9 cellular contexts compared by ENCODE assay signal in genomic region chr22:39215430-39216142, GRCh38. TPM values are rescaled to one million over a fixed set of nuclear protein-coding genes. Genes with fewer than 3 reads are reported as not detected.
DNase-seq lines count a peak whose midpoint lies in the region; ATAC-seq, FAIRE-seq and TF ChIP-seq lines count a peak whose summit lies in the region.
"Had no signal": no experiment of that assay in that cellular context is flagged by ENCODE, and none has a peak within 500 bp of the region (broad histone marks: within the 10 kb centered on the region; RNA-seq: fewer than 3 reads in every experiment).

No MANE protein-coding gene starts in this region.

- H3K4me1 Mint-ChIP-seq in GM23338 = peaks cover 36% of the 10 kb centered on the region
- peaks cover 5% of the 10 kb centered on the region for H3K4me1 Mint-ChIP-seq in activated T-cell treated with anti-CD3 and anti-CD28 coated beads, Interleukin-2, amount 50 U/mL, for 24 hours (ENCODE audit: low read depth)

- no peaks in the 10 kb centered on the region for H3K79me2 ChIP-seq in GM23338 (replicated peaks; ENCODE audit: insufficient read depth)

- no peaks in the 10 kb centered on the region for H3K27me3 ChIP-seq in GM23338 (ENCODE audit: insufficient read depth)

- peak; percentile 48 for ATAC-seq in GM23338

- peak overlapping the region; percentile 57; the same call in 1 of the 2 replicates for H3K4me2 ChIP-seq in GM23338

- peak; percentile 25 for TF ChIP-seq CTCF in AG10803 (conservative IDR thresholded peaks at IDR 0.05; ENCODE audit: low read length)
- TF ChIP-seq CTCF in GM23338 (conservative IDR thresholded peaks at IDR 0.05; ENCODE audit: low read depth in 2 of 2) = peak; percentile 62 to 74

- H3K27ac Mint-ChIP-seq in GM23338 = peak overlapping the region; percentile 81
- no peak overlapping the region for H3K27ac Mint-ChIP-seq in activated T-cell treated with anti-CD3 and anti-CD28 coated beads, Interleukin-2, amount 50 U/mL, for 24 hours

- H4K20me1 ChIP-seq in GM23338 (replicated peaks; ENCODE audit: insufficient read depth) = no peaks in the 10 kb centered on the region

- peaks cover 5% of the 10 kb centered on the region; the same call in 1 of the 2 replicates for H3K9me2 ChIP-seq in GM23338 (ENCODE audit: insufficient read depth)

- DNase-seq in AG10803 (ENCODE audit: low read depth) (no peak), GM23338 (ENCODE audit: low spot score) (peak; percentile 76), iPS-NIHi11 (ENCODE audit: low spot score) (peak; percentile 72), T-helper 9 cell (no peak), frontal cortex (ENCODE audit: low spot score in 2 of 2) (no peak), HCEC 1CT (no peak), COLO668 (lab: John Stamatoyannopoulos, UW; ENCODE audit: unreplicated experiment) (no peak)
- peak; percentile 42 for DNase-seq in activated T-cell treated with anti-CD3 and anti-CD28 coated beads, Interleukin-2, amount 50 U/mL, for 24 hours
- DNase-seq: foreskin melanocyte had no signal

- no peak overlapping the region for H2AFZ ChIP-seq in GM23338

- no peak for FAIRE-seq in frontal cortex (lab: Jason Lieb, UNC)

- peaks cover 26% of the 10 kb centered on the region for H3K9me3 Mint-ChIP-seq in GM23338
- no peaks in the 10 kb centered on the region for H3K9me3 Mint-ChIP-seq in activated T-cell treated with anti-CD3 and anti-CD28 coated beads, Interleukin-2, amount 50 U/mL, for 24 hours

- H3K36me3 Mint-ChIP-seq in GM23338 (ENCODE audit: low read depth) = peaks cover 15% of the 10 kb centered on the region; the same call in 2 of the 3 replicates
- no peaks in the 10 kb centered on the region for H3K36me3 Mint-ChIP-seq in activated T-cell treated with anti-CD3 and anti-CD28 coated beads, Interleukin-2, amount 50 U/mL, for 24 hours (ENCODE audit: low read depth)

- H3K4me3 ChIP-seq in AG10803 (ENCODE audit: low read length) (no peak overlapping the region), GM23338 (no peak overlapping the region)

- H3K27me3 Mint-ChIP-seq in GM23338 (ENCODE audit: insufficient read depth, low read depth, poor library complexity) = peaks cover 12% of the 10 kb centered on the region
- H3K27me3 Mint-ChIP-seq in activated T-cell treated with anti-CD3 and anti-CD28 coated beads, Interleukin-2, amount 50 U/mL, for 24 hours = peaks cover 36% of the 10 kb centered on the region

- H3K27ac ChIP-seq in GM23338 (ENCODE audit: low read depth) = peak overlapping the region; percentile 94

- peaks cover 26% of the 10 kb centered on the region for H3K4me1 ChIP-seq in GM23338 (ENCODE audit: insufficient read depth)

- no peaks in the 10 kb centered on the region for H3K36me3 ChIP-seq in GM23338 (ENCODE audit: insufficient read depth)

- H3F3A ChIP-seq in GM23338 (replicated peaks; ENCODE audit: low read depth) = peaks cover 13% of the 10 kb centered on the region

- no peak overlapping the region for H3K4me3 Mint-ChIP-seq in GM23338
- no peak overlapping the region for H3K4me3 Mint-ChIP-seq in activated T-cell treated with anti-CD3 and anti-CD28 coated beads, Interleukin-2, amount 50 U/mL, for 24 hours

TF ChIP-seq in GM23338, 12 proteins besides CTCF, POLR2A, EP300 and RAD21:
- TF ChIP-seq JUNB (IDR thresholded peaks at IDR 0.05; ENCODE audit: unreplicated experiment) (no peak), CREB1 (CRISPR knock-in tag; IDR thresholded peaks at IDR 0.05; ENCODE audit: low read depth) (no peak), STAT1 (IDR thresholded peaks at IDR 0.05; ENCODE audit: unreplicated experiment) (no peak), ETS1 (IDR thresholded peaks at IDR 0.05) (no peak), ZNF114 (CRISPR knock-in tag; IDR thresholded peaks at IDR 0.05) (no peak), NANOG (IDR thresholded peaks at IDR 0.05; ENCODE audit: borderline replicate concordance) (no peak), ZNF331 (CRISPR knock-in tag; IDR thresholded peaks at IDR 0.05; ENCODE audit: low read depth) (no peak), POLR2AphosphoS5 (IDR thresholded peaks at IDR 0.05; ENCODE audit: low read depth) (no peak)
- TF ChIP-seq, protein P1, sequence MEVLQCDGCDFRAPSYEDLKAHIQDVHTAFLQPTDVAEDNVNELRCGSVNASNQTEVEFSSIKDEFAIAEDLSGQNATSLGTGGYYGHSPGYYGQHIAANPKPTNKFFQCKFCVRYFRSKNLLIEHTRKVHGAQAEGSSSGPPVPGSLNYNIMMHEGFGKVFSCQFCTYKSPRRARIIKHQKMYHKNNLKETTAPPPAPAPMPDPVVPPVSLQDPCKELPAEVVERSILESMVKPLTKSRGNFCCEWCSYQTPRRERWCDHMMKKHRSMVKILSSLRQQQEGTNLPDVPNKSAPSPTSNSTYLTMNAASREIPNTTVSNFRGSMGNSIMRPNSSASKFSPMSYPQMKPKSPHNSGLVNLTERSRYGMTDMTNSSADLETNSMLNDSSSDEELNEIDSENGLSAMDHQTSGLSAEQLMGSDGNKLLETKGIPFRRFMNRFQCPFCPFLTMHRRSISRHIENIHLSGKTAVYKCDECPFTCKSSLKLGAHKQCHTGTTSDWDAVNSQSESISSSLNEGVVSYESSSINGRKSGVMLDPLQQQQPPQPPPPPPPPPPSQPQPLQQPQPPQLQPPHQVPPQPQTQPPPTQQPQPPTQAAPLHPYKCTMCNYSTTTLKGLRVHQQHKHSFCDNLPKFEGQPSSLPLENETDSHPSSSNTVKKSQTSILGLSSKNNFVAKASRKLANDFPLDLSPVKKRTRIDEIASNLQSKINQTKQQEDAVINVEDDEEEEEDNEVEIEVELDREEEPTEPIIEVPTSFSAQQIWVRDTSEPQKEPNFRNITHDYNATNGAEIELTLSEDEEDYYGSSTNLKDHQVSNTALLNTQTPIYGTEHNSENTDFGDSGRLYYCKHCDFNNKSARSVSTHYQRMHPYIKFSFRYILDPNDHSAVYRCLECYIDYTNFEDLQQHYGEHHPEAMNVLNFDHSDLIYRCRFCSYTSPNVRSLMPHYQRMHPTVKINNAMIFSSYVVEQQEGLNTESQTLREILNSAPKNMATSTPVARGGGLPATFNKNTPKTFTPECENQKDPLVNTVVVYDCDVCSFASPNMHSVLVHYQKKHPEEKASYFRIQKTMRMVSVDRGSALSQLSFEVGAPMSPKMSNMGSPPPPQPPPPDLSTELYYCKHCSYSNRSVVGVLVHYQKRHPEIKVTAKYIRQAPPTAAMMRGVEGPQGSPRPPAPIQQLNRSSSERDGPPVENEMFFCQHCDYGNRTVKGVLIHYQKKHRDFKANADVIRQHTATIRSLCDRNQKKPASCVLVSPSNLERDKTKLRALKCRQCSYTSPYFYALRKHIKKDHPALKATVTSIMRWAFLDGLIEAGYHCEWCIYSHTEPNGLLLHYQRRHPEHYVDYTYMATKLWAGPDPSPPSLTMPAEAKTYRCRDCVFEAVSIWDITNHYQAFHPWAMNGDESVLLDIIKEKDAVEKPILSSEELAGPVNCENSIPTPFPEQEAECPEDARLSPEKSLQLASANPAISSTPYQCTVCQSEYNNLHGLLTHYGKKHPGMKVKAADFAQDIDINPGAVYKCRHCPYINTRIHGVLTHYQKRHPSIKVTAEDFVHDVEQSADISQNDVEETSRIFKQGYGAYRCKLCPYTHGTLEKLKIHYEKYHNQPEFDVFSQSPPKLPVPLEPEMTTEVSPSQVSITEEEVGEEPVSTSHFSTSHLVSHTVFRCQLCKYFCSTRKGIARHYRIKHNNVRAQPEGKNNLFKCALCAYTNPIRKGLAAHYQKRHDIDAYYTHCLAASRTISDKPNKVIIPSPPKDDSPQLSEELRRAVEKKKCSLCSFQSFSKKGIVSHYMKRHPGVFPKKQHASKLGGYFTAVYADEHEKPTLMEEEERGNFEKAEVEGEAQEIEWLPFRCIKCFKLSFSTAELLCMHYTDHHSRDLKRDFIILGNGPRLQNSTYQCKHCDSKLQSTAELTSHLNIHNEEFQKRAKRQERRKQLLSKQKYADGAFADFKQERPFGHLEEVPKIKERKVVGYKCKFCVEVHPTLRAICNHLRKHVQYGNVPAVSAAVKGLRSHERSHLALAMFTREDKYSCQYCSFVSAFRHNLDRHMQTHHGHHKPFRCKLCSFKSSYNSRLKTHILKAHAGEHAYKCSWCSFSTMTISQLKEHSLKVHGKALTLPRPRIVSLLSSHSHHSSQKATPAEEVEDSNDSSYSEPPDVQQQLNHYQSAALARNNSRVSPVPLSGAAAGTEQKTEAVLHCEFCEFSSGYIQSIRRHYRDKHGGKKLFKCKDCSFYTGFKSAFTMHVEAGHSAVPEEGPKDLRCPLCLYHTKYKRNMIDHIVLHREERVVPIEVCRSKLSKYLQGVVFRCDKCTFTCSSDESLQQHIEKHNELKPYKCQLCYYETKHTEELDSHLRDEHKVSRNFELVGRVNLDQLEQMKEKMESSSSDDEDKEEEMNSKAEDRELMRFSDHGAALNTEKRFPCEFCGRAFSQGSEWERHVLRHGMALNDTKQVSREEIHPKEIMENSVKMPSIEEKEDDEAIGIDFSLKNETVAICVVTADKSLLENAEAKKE (CRISPR knock-in tag; IDR thresholded peaks at IDR 0.05) = no peak

RNA-seq across cellular contexts. Expression of gene PDGFB, which starts 29.2 kb away (rescaled TPM):
- 5.2 and 8.0 TPM in 2 replicates for total RNA-seq in GM23338 (2014; rRNA removed; shearing (Covaris generic))
- polyA plus RNA-seq in GM23338 (2016; fragmentation: Nextera tagmentation; extraction: Ambion mirVana) = 1.9 and 2.2 TPM in 2 replicates
- total RNA-seq in frontal cortex = 2.0 TPM

Comparison
In these comparisons a context has a peak if more than half of its experiments do, and no peak if none do; other contexts are left out.
1. DNase-seq: peak in GM23338 (single experiment), activated T-cell treated with anti-CD3 and anti-CD28 coated beads, Interleukin-2, amount 50 U/mL, for 24 hours (single experiment) and iPS-NIHi11 (single experiment); none in AG10803 (single experiment), T-helper 9 cell (single experiment), frontal cortex (0 of 2), HCEC 1CT (single experiment) and COLO668 (single experiment).